Comparison of ENCODE assay signal across 1 cellular context in the genomic region with DNA sequence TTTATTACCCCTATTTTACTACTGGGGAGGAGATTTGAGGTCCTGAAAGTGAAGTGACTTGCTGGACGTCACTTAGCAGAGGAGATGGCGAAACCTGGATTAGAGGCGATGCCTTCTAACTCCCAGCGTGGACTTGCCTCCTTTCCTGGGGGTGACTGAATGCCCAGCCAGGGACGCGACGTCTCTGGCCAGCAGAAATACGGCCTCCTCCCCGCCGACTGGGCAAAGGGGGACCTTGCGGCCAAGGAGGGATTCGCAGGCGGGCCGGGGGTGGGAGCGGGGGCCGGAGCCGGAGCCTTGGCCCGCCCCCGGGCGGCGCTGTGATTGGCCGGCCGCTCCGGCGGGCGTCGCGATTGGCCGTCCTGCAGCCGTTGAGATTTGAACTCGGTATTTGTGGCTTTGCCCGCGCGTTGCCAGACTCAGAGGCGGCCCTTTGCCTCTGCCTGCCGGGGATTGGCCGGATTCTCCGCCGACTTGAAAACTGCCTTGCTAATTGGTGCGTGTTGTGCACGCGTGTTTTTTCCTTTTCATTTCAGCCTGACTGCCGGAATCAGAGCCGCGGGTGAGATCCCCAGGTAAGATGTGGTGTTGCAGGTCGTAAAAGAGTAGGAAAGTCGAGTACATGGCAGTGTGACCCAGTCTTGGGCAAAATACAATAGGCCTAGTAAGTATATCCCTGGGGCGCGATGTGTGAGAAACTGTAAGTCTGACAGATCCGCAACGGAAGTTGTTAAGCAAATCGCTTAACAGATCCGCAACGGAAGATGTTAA.
A peak's percentile ranks its signal among the peaks of the same experiment; 100 is the strongest.
TF ChIP-seq lines count a peak whose summit lies in the region.

Gene NCAPD2 (plus strand): TSS at position 523 of the 771 bp plus-strand sequence. CDS start 997 bp downstream, outside the sequence.

TF ChIP-seq in HepG2, 621 proteins besides CTCF, POLR2A, EP300 and RAD21 (continued from another document and continues in another):
- TF ChIP-seq MAZ (IDR thresholded peaks at IDR 0.05; ENCODE audit: borderline replicate concordance, low read depth, low read length) = peak; percentile 81
- 0 out of 2 replicates have a peak, but pooled peaks have one; percentile 15 for TF ChIP-seq MAZ (CRISPR knock-in tag; IDR thresholded peaks at IDR 0.05; ENCODE audit: low read depth)
- TF ChIP-seq, protein P1, sequence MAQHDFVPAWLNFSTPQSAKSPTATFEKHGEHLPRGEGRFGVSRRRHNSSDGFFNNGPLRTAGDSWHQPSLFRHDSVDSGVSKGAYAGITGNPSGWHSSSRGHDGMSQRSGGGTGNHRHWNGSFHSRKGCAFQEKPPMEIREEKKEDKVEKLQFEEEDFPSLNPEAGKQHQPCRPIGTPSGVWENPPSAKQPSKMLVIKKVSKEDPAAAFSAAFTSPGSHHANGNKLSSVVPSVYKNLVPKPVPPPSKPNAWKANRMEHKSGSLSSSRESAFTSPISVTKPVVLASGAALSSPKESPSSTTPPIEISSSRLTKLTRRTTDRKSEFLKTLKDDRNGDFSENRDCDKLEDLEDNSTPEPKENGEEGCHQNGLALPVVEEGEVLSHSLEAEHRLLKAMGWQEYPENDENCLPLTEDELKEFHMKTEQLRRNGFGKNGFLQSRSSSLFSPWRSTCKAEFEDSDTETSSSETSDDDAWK (CRISPR knock-in tag; IDR thresholded peaks at IDR 0.05) = no peak
- TF ChIP-seq TRIM24 (CRISPR knock-in tag; IDR thresholded peaks at IDR 0.05) = 0 out of 2 replicates have a peak, but pooled peaks have one; percentile 27
- peak; percentile 81 for TF ChIP-seq SP2 (CRISPR knock-in tag; IDR thresholded peaks at IDR 0.05)
- no peak for TF ChIP-seq ZBTB37 (CRISPR knock-in tag; IDR thresholded peaks at IDR 0.05)
- TF ChIP-seq, protein P2, sequence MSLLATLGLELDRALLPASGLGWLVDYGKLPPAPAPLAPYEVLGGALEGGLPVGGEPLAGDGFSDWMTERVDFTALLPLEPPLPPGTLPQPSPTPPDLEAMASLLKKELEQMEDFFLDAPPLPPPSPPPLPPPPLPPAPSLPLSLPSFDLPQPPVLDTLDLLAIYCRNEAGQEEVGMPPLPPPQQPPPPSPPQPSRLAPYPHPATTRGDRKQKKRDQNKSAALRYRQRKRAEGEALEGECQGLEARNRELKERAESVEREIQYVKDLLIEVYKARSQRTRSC (CRISPR knock-in tag; IDR thresholded peaks at IDR 0.05; ENCODE audit: low read depth) = no peak
- 0 out of 2 replicates have a peak, but pooled peaks have one; percentile 45 for TF ChIP-seq CHD4 (IDR thresholded peaks at IDR 0.05; ENCODE audit: borderline replicate concordance, low read length)
- TF ChIP-seq SOX6 (IDR thresholded peaks at IDR 0.05) = no peak
- TF ChIP-seq SOX6 (CRISPR knock-in tag; IDR thresholded peaks at IDR 0.05) = no peak
- no peak; the same call in 1 of the 2 replicates for TF ChIP-seq CCDC6 (CRISPR knock-in tag; IDR thresholded peaks at IDR 0.05)
- TF ChIP-seq, protein P3, sequence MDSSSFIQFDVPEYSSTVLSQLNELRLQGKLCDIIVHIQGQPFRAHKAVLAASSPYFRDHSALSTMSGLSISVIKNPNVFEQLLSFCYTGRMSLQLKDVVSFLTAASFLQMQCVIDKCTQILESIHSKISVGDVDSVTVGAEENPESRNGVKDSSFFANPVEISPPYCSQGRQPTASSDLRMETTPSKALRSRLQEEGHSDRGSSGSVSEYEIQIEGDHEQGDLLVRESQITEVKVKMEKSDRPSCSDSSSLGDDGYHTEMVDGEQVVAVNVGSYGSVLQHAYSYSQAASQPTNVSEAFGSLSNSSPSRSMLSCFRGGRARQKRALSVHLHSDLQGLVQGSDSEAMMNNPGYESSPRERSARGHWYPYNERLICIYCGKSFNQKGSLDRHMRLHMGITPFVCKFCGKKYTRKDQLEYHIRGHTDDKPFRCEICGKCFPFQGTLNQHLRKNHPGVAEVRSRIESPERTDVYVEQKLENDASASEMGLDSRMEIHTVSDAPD (CRISPR knock-in tag; IDR thresholded peaks at IDR 0.05) = no peak
- TF ChIP-seq, protein P4, sequence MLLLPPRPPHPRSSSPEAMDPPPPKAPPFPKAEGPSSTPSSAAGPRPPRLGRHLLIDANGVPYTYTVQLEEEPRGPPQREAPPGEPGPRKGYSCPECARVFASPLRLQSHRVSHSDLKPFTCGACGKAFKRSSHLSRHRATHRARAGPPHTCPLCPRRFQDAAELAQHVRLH (CRISPR knock-in tag; IDR thresholded peaks at IDR 0.05; ENCODE audit: borderline replicate concordance, low read depth) = peak; percentile 51; the same call in 1 of the 2 replicates
- TF ChIP-seq, protein P5, sequence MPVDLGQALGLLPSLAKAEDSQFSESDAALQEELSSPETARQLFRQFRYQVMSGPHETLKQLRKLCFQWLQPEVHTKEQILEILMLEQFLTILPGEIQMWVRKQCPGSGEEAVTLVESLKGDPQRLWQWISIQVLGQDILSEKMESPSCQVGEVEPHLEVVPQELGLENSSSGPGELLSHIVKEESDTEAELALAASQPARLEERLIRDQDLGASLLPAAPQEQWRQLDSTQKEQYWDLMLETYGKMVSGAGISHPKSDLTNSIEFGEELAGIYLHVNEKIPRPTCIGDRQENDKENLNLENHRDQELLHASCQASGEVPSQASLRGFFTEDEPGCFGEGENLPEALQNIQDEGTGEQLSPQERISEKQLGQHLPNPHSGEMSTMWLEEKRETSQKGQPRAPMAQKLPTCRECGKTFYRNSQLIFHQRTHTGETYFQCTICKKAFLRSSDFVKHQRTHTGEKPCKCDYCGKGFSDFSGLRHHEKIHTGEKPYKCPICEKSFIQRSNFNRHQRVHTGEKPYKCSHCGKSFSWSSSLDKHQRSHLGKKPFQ (CRISPR knock-in tag; IDR thresholded peaks at IDR 0.05; ENCODE audit: insufficient replicate concordance) = peak; percentile 71
- TF ChIP-seq ETS1 (CRISPR knock-in tag; IDR thresholded peaks at IDR 0.05) = no peak
- no peak for TF ChIP-seq ZNF232 (CRISPR knock-in tag; IDR thresholded peaks at IDR 0.05; ENCODE audit: borderline replicate concordance)
- TF ChIP-seq ZNF354B (CRISPR knock-in tag; IDR thresholded peaks at IDR 0.05) = no peak
- no peak for TF ChIP-seq MBD4 (IDR thresholded peaks at IDR 0.05; ENCODE audit: borderline replicate concordance, low read length)
- no peak for TF ChIP-seq PAF1 (CRISPR knock-in tag; IDR thresholded peaks at IDR 0.05)
- no peak; the same call in 1 of the 2 replicates for TF ChIP-seq MAF1 (CRISPR knock-in tag; IDR thresholded peaks at IDR 0.05; ENCODE audit: borderline replicate concordance)
- peak; percentile 43; the same call in 1 of the 2 replicates for TF ChIP-seq SATB2 (CRISPR knock-in tag; IDR thresholded peaks at IDR 0.05)
- no peak for TF ChIP-seq U2AF2 (IDR thresholded peaks at IDR 0.05; ENCODE audit: low read depth, low read length)
- TF ChIP-seq, protein P6, sequence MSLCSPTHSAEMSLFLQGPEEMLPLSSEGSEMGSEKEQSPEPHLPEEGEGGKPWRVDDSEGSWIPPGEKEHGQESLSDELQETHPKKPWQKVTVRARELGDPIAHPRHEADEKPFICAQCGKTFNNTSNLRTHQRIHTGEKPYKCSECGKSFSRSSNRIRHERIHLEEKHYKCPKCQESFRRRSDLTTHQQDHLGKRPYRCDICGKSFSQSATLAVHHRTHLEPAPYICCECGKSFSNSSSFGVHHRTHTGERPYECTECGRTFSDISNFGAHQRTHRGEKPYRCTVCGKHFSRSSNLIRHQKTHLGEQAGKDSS (CRISPR knock-in tag; IDR thresholded peaks at IDR 0.05; ENCODE audit: borderline replicate concordance, low read depth) = no peak
- TF ChIP-seq FOSL2 (CRISPR knock-in tag; IDR thresholded peaks at IDR 0.05) = no peak
- TF ChIP-seq PPARG (CRISPR knock-in tag; conservative IDR thresholded peaks at IDR 0.05) = 0 out of 2 replicates have a peak, but pooled peaks have one; percentile 24
- no peak for TF ChIP-seq ZNF101 (CRISPR knock-in tag; IDR thresholded peaks at IDR 0.05; ENCODE audit: borderline replicate concordance, low read depth)
- 0 out of 2 replicates have a peak, but pooled peaks have one; percentile 39 for TF ChIP-seq ZNF274 (CRISPR knock-in tag; IDR thresholded peaks at IDR 0.05)
- TF ChIP-seq ZNF781 (CRISPR knock-in tag; IDR thresholded peaks at IDR 0.05; ENCODE audit: borderline replicate concordance, not compliant biosample characterization) = no peak
- no peak for TF ChIP-seq ZNF619 (CRISPR knock-in tag; IDR thresholded peaks at IDR 0.05)
- TF ChIP-seq NFE2 (CRISPR knock-in tag; IDR thresholded peaks at IDR 0.05) = no peak
- peak; percentile 58; the same call in 1 of the 2 replicates for TF ChIP-seq HOXA3 (CRISPR knock-in tag; IDR thresholded peaks at IDR 0.05)
- no peak for TF ChIP-seq HMG20B (CRISPR knock-in tag; conservative IDR thresholded peaks at IDR 0.05)
- TF ChIP-seq, protein P7, sequence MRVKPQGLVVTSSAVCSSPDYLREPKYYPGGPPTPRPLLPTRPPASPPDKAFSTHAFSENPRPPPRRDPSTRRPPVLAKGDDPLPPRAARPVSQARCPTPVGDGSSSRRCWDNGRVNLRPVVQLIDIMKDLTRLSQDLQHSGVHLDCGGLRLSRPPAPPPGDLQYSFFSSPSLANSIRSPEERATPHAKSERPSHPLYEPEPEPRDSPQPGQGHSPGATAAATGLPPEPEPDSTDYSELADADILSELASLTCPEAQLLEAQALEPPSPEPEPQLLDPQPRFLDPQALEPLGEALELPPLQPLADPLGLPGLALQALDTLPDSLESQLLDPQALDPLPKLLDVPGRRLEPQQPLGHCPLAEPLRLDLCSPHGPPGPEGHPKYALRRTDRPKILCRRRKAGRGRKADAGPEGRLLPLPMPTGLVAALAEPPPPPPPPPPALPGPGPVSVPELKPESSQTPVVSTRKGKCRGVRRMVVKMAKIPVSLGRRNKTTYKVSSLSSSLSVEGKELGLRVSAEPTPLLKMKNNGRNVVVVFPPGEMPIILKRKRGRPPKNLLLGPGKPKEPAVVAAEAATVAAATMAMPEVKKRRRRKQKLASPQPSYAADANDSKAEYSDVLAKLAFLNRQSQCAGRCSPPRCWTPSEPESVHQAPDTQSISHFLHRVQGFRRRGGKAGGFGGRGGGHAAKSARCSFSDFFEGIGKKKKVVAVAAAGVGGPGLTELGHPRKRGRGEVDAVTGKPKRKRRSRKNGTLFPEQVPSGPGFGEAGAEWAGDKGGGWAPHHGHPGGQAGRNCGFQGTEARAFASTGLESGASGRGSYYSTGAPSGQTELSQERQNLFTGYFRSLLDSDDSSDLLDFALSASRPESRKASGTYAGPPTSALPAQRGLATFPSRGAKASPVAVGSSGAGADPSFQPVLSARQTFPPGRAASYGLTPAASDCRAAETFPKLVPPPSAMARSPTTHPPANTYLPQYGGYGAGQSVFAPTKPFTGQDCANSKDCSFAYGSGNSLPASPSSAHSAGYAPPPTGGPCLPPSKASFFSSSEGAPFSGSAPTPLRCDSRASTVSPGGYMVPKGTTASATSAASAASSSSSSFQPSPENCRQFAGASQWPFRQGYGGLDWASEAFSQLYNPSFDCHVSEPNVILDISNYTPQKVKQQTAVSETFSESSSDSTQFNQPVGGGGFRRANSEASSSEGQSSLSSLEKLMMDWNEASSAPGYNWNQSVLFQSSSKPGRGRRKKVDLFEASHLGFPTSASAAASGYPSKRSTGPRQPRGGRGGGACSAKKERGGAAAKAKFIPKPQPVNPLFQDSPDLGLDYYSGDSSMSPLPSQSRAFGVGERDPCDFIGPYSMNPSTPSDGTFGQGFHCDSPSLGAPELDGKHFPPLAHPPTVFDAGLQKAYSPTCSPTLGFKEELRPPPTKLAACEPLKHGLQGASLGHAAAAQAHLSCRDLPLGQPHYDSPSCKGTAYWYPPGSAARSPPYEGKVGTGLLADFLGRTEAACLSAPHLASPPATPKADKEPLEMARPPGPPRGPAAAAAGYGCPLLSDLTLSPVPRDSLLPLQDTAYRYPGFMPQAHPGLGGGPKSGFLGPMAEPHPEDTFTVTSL (CRISPR knock-in tag; IDR thresholded peaks at IDR 0.05; ENCODE audit: borderline replicate concordance) = 0 out of 2 replicates have a peak, but pooled peaks have one; percentile 40
- TF ChIP-seq POLR2G (IDR thresholded peaks at IDR 0.05; ENCODE audit: low read depth, low read length) = peak; percentile 81
- 0 out of 2 replicates have a peak, but pooled peaks have one; percentile 1 for TF ChIP-seq GATAD2A (CRISPR knock-in tag; IDR thresholded peaks at IDR 0.05)
- no peak for TF ChIP-seq GATA4 (IDR thresholded peaks at IDR 0.05; ENCODE audit: borderline replicate concordance, low read depth)
- TF ChIP-seq CREB1 (IDR thresholded peaks at IDR 0.05) = peak; percentile 21; the same call in 1 of the 2 replicates
- TF ChIP-seq CREB1 (CRISPR knock-in tag; IDR thresholded peaks at IDR 0.05) = no peak
- TF ChIP-seq ZIK1 (CRISPR knock-in tag; IDR thresholded peaks at IDR 0.05; ENCODE audit: borderline replicate concordance, low read depth) = no peak
- TF ChIP-seq, protein P8, sequence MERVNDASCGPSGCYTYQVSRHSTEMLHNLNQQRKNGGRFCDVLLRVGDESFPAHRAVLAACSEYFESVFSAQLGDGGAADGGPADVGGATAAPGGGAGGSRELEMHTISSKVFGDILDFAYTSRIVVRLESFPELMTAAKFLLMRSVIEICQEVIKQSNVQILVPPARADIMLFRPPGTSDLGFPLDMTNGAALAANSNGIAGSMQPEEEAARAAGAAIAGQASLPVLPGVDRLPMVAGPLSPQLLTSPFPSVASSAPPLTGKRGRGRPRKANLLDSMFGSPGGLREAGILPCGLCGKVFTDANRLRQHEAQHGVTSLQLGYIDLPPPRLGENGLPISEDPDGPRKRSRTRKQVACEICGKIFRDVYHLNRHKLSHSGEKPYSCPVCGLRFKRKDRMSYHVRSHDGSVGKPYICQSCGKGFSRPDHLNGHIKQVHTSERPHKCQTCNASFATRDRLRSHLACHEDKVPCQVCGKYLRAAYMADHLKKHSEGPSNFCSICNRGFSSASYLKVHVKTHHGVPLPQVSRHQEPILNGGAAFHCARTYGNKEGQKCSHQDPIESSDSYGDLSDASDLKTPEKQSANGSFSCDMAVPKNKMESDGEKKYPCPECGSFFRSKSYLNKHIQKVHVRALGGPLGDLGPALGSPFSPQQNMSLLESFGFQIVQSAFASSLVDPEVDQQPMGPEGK (CRISPR knock-in tag; IDR thresholded peaks at IDR 0.05) = peak; percentile 44; the same call in 1 of the 2 replicates
